Comparison of ENCODE assay signal across 8 cellular contexts in the genomic region with DNA sequence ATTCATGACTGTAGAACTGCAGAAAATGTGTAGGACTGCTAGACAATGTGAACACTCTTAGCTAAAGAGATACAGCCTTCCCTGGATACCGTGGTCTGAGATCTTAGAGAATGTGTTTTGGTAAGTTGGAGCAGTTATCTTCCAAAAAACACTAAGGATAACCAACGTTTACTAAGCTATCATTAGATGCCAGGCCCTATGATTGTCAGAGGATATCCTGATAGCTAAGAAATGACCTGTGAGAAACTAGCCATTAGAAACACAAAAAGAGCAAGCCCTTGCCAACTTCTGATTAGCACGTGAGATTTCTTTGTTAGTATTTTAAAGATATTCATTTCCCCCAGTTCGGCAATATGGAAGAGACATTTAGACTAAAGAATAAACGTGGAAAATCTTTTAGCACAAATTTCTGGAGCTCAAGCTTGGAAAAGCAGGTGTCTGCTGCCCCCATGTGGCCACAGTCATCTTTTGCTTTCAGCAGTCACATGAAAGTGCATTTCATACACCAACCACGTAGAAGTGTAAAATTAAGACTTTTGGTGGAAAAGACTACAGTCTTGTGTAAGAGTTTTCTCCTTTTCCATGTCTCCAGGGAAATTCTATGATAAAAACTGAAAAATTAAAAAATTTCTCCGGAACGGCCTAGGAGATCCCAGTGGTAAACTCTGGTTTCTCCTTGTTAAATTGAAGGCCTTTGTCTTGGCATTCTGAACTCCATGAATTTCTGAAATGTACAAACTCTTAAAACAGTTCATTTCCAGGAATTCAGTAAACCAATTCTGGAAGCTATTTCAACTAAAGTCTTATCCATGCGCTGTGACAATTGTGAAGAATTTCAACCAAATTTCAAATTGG.
DNase-seq lines count a peak whose midpoint lies in the region; ATAC-seq, FAIRE-seq and TF ChIP-seq lines count a peak whose summit lies in the region.

No MANE protein-coding gene starts in this region.

- H3K36me3 Mint-ChIP-seq in activated naive CD8-positive, alpha-beta T cell treated with anti-CD3 and anti-CD28 coated beads for 36 hours, result no peaks in the 10 kb centered on the region

- FAIRE-seq in D721Med (lab: Jason Lieb, UNC), result no peak

- H3K27ac Mint-ChIP-seq in activated naive CD8-positive, alpha-beta T cell treated with anti-CD3 and anti-CD28 coated beads for 36 hours, result no peak overlapping the region

- H3K4me1 Mint-ChIP-seq in activated naive CD8-positive, alpha-beta T cell treated with anti-CD3 and anti-CD28 coated beads for 36 hours, result no peaks in the 10 kb centered on the region

- H3K27me3 ChIP-seq in SJSA1 (replicated peaks) (no peaks in the 10 kb centered on the region), heart right ventricle (peaks cover 0 to 24% (median 0%) of the 10 kb centered on the region in 7 donors)

- WGBS in heart right ventricle, 2 donors, result 17% methylated on average over 9 of the region's 9 CpGs

- DNase-seq in D721Med (ENCODE audit: insufficient read length, low spot score) (no peak), HT1080 (ENCODE audit: low read depth) (peak; percentile 46), SJSA1 (ENCODE audit: low read depth in 1 of 2, low spot score in 2 of 2) (peak; percentile 30 to 55), heart right ventricle (peak; percentile 54 to 59), putamen (ENCODE audit: low spot score) (peak; percentile 55)
- peak; percentile 34 for DNase-seq in activated naive CD8-positive, alpha-beta T cell treated with anti-CD3 and anti-CD28 coated beads for 36 hours

- no peaks in the 10 kb centered on the region for H3K36me3 ChIP-seq in SJSA1
- H3K36me3 ChIP-seq in heart right ventricle, result no peaks in the 10 kb centered on the region

- ATAC-seq in heart right ventricle, result no peak
- no peak for ATAC-seq in HG02610 (IDR thresholded peaks at IDR 0.05; ENCODE audit: unreplicated experiment)
- no peak for ATAC-seq in GM21737 (IDR thresholded peaks at IDR 0.05; ENCODE audit: unreplicated experiment)

- H3K4me3 Mint-ChIP-seq in activated naive CD8-positive, alpha-beta T cell treated with anti-CD3 and anti-CD28 coated beads for 36 hours, result no peak overlapping the region

- no peaks in the 10 kb centered on the region for H3K9me3 ChIP-seq in SJSA1 (replicated peaks)
- H3K9me3 ChIP-seq in heart right ventricle, result no peaks in the 10 kb centered on the region

- no peaks in the 10 kb centered on the region for H3K4me1 ChIP-seq in SJSA1 (replicated peaks)
- H3K4me1 ChIP-seq in heart right ventricle, result no peaks in the 10 kb centered on the region

- TF ChIP-seq CTCF in D721Med (IDR thresholded peaks at IDR 0.05; ENCODE audit: insufficient read depth, missing control alignments) (peak; percentile 66), heart right ventricle (IDR thresholded peaks at IDR 0.05) (peak; percentile 36 to 89 (median 69))

- H3K4me3 ChIP-seq in SJSA1 (no peak overlapping the region), heart right ventricle (no peak overlapping the region)

- intact Hi-C loops in heart right ventricle (cut with DNase I), result loop anchor here in 5 of 10 donors (5.0 to 10.0 kb wide), 3 partner anchors 891 to 1084 kb away; no protein-coding TSS in a partner anchor

- H3K9me3 Mint-ChIP-seq in activated naive CD8-positive, alpha-beta T cell treated with anti-CD3 and anti-CD28 coated beads for 36 hours, result no peaks in the 10 kb centered on the region

- H3K27ac ChIP-seq in SJSA1, result no peak overlapping the region; the same call in 1 of the 2 replicates
- H3K27ac ChIP-seq in heart right ventricle, result no peak overlapping the region

- no peaks in the 10 kb centered on the region for H3K27me3 Mint-ChIP-seq in activated naive CD8-positive, alpha-beta T cell treated with anti-CD3 and anti-CD28 coated beads for 36 hours
